ENCODE assay signal across 8 cellular contexts in the genomic region with DNA sequence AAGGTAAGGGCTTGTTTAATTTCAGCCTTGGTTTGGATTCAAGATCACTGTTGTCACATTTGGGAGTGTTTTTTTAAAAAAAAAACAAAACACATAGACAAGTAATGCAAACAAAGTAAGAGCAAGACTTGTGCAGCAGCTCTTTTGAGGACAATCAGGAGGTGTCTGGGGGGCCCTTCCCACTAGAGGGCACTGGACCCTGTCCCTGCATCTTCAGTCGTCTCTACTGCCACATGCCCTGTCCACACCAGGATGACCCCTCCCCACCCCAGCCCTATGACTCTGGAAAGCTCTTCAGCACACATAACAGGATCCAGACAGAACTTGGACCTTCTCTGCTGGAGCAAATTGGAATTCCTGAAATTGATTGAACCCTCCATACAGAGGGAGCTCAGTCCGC.
DNase-seq lines count a peak whose midpoint lies in the region; ATAC-seq and TF ChIP-seq lines count a peak whose summit lies in the region.

No MANE protein-coding gene starts in this region.

- H3K4me1 ChIP-seq in smooth muscle cell (ENCODE audit: low read depth), result no peaks in the 10 kb centered on the region

- H3K4me3 ChIP-seq in smooth muscle cell, result no peak overlapping the region

- H3F3A ChIP-seq in smooth muscle cell (ENCODE audit: low read depth), result peaks cover 4% of the 10 kb centered on the region

- H3K27me3 ChIP-seq in smooth muscle cell (ENCODE audit: low read depth), result no peaks in the 10 kb centered on the region

- no peaks in the 10 kb centered on the region for H3K79me2 ChIP-seq in smooth muscle cell (ENCODE audit: low read depth)

- WGBS in smooth muscle cell (ENCODE audit: low lambda C conversion rate), result 55% methylated on average over 2 of the region's 2 CpGs

- H2AFZ ChIP-seq in smooth muscle cell (ENCODE audit: low read depth), result no peak overlapping the region

- H3K9me3 ChIP-seq in smooth muscle cell (replicated peaks; ENCODE audit: low read depth), result no peaks in the 10 kb centered on the region

- H4K20me1 ChIP-seq in smooth muscle cell (ENCODE audit: low read depth), result no peaks in the 10 kb centered on the region

- H3K27ac ChIP-seq in smooth muscle cell (ENCODE audit: low read depth), result peak overlapping the region; percentile 98

- H3K9ac ChIP-seq in smooth muscle cell (ENCODE audit: low read depth), result peak overlapping the region; percentile 94

- H3K36me3 ChIP-seq in smooth muscle cell (ENCODE audit: low read depth), result peaks cover 2% of the 10 kb centered on the region

- peak; percentile 18 for DNase-seq in DMS 273 (lab: John Stamatoyannopoulos, UW; ENCODE audit: unreplicated experiment)
- DNase-seq in DMS 273 treated with DMSO at 0.1 percent for 48 hours (lab: John Stamatoyannopoulos, UW), result no peak
- peak; percentile 40 for DNase-seq in UCSD-AML1 (lab: John Stamatoyannopoulos, UW; ENCODE audit: unreplicated experiment)
- peak; percentile 28 for DNase-seq in glomerular visceral epithelial cell (ENCODE audit: extremely low spot score)
- no peak for DNase-seq in smooth muscle cell (lab: John Stamatoyannopoulos, UW; ENCODE audit: unreplicated experiment)
- no peak for DNase-seq in ureter (ENCODE audit: low spot score)
- no peak for DNase-seq in foreskin melanocyte

- H3K4me2 ChIP-seq in smooth muscle cell, result peak overlapping the region; percentile 41

- peak; percentile 41 for TF ChIP-seq CTCF in smooth muscle cell (IDR thresholded peaks at IDR 0.05; ENCODE audit: borderline replicate concordance, insufficient read depth, poor library complexity, severe bottlenecking)

- peak; percentile 70 for ATAC-seq in HG02759 (IDR thresholded peaks at IDR 0.05; ENCODE audit: unreplicated experiment)

Comparison
In these comparisons a context has a peak if more than half of its experiments do, and no peak if none do; other contexts are left out.
1. DNase-seq: peak in DMS 273 (single experiment), UCSD-AML1 (single experiment) and glomerular visceral epithelial cell (single experiment); none in DMS 273 treated with DMSO at 0.1 percent for 48 hours (single experiment), smooth muscle cell (single experiment), ureter (single experiment) and foreskin melanocyte (single experiment).